Comparison of ENCODE assay signal across 8 cellular contexts in the genomic region with DNA sequence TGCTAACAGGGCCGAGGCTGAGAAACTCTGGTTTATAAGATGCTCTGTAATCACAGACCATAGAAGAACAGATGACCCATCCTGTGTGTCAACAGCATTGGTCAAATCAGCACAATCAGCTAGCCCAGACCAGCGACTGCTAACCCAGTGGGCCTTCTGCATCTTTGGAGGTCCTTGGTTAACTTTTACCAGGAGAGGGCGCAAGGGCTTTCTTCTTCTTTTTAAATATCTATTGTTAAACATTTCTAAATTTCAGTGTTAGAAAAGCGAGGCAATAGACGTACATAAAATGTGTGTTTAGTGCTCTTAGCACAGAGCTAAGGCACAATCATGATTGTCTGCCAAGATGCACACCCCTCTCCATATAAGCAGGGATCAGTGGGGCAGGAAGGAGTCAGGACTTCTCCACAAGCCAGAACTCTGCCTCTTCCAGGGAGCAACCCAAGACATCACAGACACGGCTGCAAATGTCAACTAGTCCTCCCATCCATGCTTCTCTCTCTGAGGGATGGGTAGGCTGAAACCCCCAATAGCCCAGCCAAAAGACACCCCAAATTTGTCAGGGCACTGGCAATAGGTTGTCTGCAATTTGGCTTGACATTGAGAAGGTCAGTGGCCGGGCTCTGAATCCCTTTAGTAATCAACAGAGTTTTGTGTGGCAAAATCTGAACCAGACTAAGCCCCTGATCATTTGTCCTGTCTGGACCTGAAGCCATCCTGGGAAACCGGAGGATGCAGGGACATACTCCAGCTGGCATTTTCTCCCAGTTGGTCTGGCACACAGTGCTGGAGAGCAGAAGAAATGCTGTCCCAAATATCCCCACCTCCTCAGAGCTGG.
DNase-seq lines count a peak whose midpoint lies in the region; ATAC-seq and TF ChIP-seq lines count a peak whose summit lies in the region.

No MANE protein-coding gene starts in this region.

- TF ChIP-seq POLR2A in spleen (IDR thresholded peaks at IDR 0.05) = no peak

- DNase-seq in NCI-H2081 (lab: John Stamatoyannopoulos, UW) = peak; percentile 7 to 9
- no peak for DNase-seq in NCI-H2081 treated with DMSO at 0.1 percent for 48 hours (lab: John Stamatoyannopoulos, UW)
- peak; percentile 41 for DNase-seq in HPDE6-E6E7 (ENCODE audit: extremely low spot score)
- peak; percentile 14 for DNase-seq in SW480 (ENCODE audit: low spot score)
- peak in 1 of 2 donors; percentile 87 for DNase-seq in ascending aorta (ENCODE audit: low spot score in 2 of 2)
- peak; percentile 17 to 52 for DNase-seq in hippocampal formation (lab: John Stamatoyannopoulos, UW)
- DNase-seq in spleen = no peak

- H3K36me3 ChIP-seq in ascending aorta (no peaks in the 10 kb centered on the region), spleen (peaks cover 0 to 24% (median 8%) of the 10 kb centered on the region in 6 donors)

- H3K9me3 ChIP-seq in ascending aorta = no peaks in the 10 kb centered on the region
- H3K9me3 ChIP-seq in spleen = no peaks in the 10 kb centered on the region

- TF ChIP-seq CTCF in ascending aorta (IDR thresholded peaks at IDR 0.05) = peak; percentile 70 to 80 (median 75)
- TF ChIP-seq CTCF in spleen (IDR thresholded peaks at IDR 0.05 in 8 of 11, conservative IDR thresholded peaks at IDR 0.05 in 3 of 11) = peak; percentile 31 to 83 (median 68)

- ATAC-seq in GM21737 (IDR thresholded peaks at IDR 0.05; ENCODE audit: unreplicated experiment) = no peak

- 50 to 55% (median 52%) methylated on average over 6 to 8 of the region's 8 CpGs for WGBS in spleen, 5 donors

- H3K4me3 ChIP-seq in ascending aorta = no peak overlapping the region
- H3K4me3 ChIP-seq in spleen = no peak overlapping the region

- H3K27ac ChIP-seq in ascending aorta (peak overlapping the region; percentile 56 to 64), spleen (peak overlapping the region; percentile 2 to 75 (median 28))

- H3K27me3 ChIP-seq in ascending aorta (no peaks in the 10 kb centered on the region), spleen (replicated peaks in 1 of 7) (no peaks in the 10 kb centered on the region)

- peaks cover 0 to 11% of the 10 kb centered on the region in 2 donors for H3K4me1 ChIP-seq in ascending aorta
- peaks cover 0 to 63% (median 25%) of the 10 kb centered on the region in 6 donors for H3K4me1 ChIP-seq in spleen

- intact Hi-C loops in ascending aorta (cut with DNase I) = loop anchor here (1.0 to 5.0 kb wide), 4 partner anchors 131 to 306 kb away; no protein-coding TSS in a partner anchor
- intact Hi-C loops in spleen (cut with DNase I; ENCODE audit: low total_unique reads) = loop anchor here (5.0 kb wide), 1 partner anchor 191 kb away; no protein-coding TSS in a partner anchor

Comparison
In these comparisons a context has a peak if more than half of its experiments do, and no peak if none do; other contexts are left out.
1. DNase-seq: peak in NCI-H2081 (2 of 2), HPDE6-E6E7 (single experiment), SW480 (single experiment) and hippocampal formation (2 of 2); none in NCI-H2081 treated with DMSO at 0.1 percent for 48 hours (single experiment) and spleen (single experiment).